8 cellular contexts compared by ENCODE assay signal in genomic region chr1:27598902-27599528, GRCh38. TPM values are rescaled to one million over a fixed set of nuclear protein-coding genes. Genes with fewer than 3 reads are reported as not detected.
DNase-seq lines count a peak whose midpoint lies in the region; ATAC-seq, FAIRE-seq and TF ChIP-seq lines count a peak whose summit lies in the region.

No MANE protein-coding gene starts in this region.

- peaks cover 58% of the 10 kb centered on the region for H4K20me1 ChIP-seq in Karpas-422 (ENCODE audit: insufficient read depth, low read depth, low read length)

- no peak for FAIRE-seq in pancreas (lab: Jason Lieb, UNC)

- DNase-seq in AG04449 (ENCODE audit: low read depth, low spot score) (no peak), Karpas-422 (peak; percentile 47), fibroblast of the conjunctiva (ENCODE audit: low read depth) (peak; percentile 70), pancreas (peak in 4 of 6 donors; percentile 50 to 64 (median 60)), iPS-NIHi11 (ENCODE audit: low spot score) (no peak)
- DNase-seq in activated CD8-positive, alpha-beta memory T cell treated with anti-CD3 and anti-CD28 coated beads, Interleukin-2, amount 50 U/mL, for 4 hours, result peak; percentile 65

- H3K27ac ChIP-seq in Karpas-422 (ENCODE audit: low read length), result no peak overlapping the region
- H3K27ac ChIP-seq in pancreas, result peak overlapping the region in 2 of 4 donors; percentile 39 to 55

- H3K9ac ChIP-seq in Karpas-422 (ENCODE audit: low read length), result no peak overlapping the region

- H3K27me3 ChIP-seq in Karpas-422 (ENCODE audit: low read length), result no peaks in the 10 kb centered on the region
- H3K27me3 ChIP-seq in pancreas, result no peaks in the 10 kb centered on the region

- peak overlapping the region; percentile 43 for H3K4me2 ChIP-seq in Karpas-422 (ENCODE audit: low read depth, low read length, poor library complexity, severe bottlenecking)

- H3K36me3 ChIP-seq in Karpas-422 (ENCODE audit: insufficient read depth, low read length) (no peaks in the 10 kb centered on the region), pancreas (no peaks in the 10 kb centered on the region)

- H3K9me2 ChIP-seq in Karpas-422 (replicated peaks; ENCODE audit: insufficient read depth, low read length), result no peaks in the 10 kb centered on the region

- ATAC-seq in pancreas (peak; percentile 0 to 38 (median 8)), HG03460 (IDR thresholded peaks at IDR 0.05; ENCODE audit: unreplicated experiment) (no peak), GM19328 (IDR thresholded peaks at IDR 0.05; ENCODE audit: unreplicated experiment) (no peak)

- peak overlapping the region; percentile 30 for H3K4me3 ChIP-seq in AG04449 (ENCODE audit: low read depth, low read length)
- no peak overlapping the region for H3K4me3 ChIP-seq in Karpas-422 (ENCODE audit: low read length)
- H3K4me3 ChIP-seq in pancreas, result no peak overlapping the region

- no peak overlapping the region for H2AFZ ChIP-seq in Karpas-422 (ENCODE audit: low read length)

- peaks cover 45% of the 10 kb centered on the region for H3K4me1 ChIP-seq in Karpas-422 (ENCODE audit: low read length)
- H3K4me1 ChIP-seq in pancreas, result peaks cover 6 to 25% (median 18%) of the 10 kb centered on the region in 3 donors

- WGBS in pancreas, 2 donors, result 7 to 10% methylated on average over 6 of the region's 6 CpGs

- TF ChIP-seq CTCF in AG04449 (IDR thresholded peaks at IDR 0.05; ENCODE audit: insufficient read depth, low read length, missing control alignments), result no peak
- TF ChIP-seq CTCF in pancreas (IDR thresholded peaks at IDR 0.05), result no peak

- CTCF ChIA-PET in AG04449 (lab: Yijun Ruan, JAX), result interaction anchor here (0.6 to 20.5 kb wide), 8 partner anchors 9 to 298 kb away, joined by 3 to 689 read pairs (median 4); no protein-coding TSS in a partner anchor

- no peaks in the 10 kb centered on the region for H3K79me2 ChIP-seq in Karpas-422 (ENCODE audit: low read length)

- H3K9me3 ChIP-seq in Karpas-422 (ENCODE audit: low read length) (no peaks in the 10 kb centered on the region), pancreas (no peaks in the 10 kb centered on the region)

- POLR2A ChIA-PET in AG04449 (lab: Yijun Ruan, JAX), result interaction anchor here (0.8 to 1.1 kb wide), 3 partner anchors 31 to 182 kb away, joined by 3 read pairs; partner anchors contain the start of gene WASF2

- intact Hi-C loops in pancreas (cut with DNase I), result no loop called here

RNA-seq across cellular contexts. Expression of gene AHDC1, which starts 4.9 kb away (rescaled TPM):
- 2.1 and 2.2 TPM in 2 replicates for total RNA-seq in Karpas-422 (2014; rRNA removed; shearing (Covaris generic); ENCODE audit: low replicate concordance)
- 10 to 100 TPM; 10.4 to 22.4 (median 13.7) TPM for total RNA-seq in pancreas
- polyA plus RNA-seq in pancreas, result 10 to 100 TPM; 16.3 to 27.5 TPM

RNA-seq across cellular contexts. Expression of gene FGR, which starts 36.0 kb away (rescaled TPM):
- total RNA-seq in Karpas-422 (2014; rRNA removed; shearing (Covaris generic); ENCODE audit: low replicate concordance), result 3.0 and 5.6 TPM in 2 replicates
- total RNA-seq in pancreas, result 1 to 10 TPM in 4 of 6 donors, under 1 TPM in 2; 0.51 to 6.8 (median 2.5) TPM
- polyA plus RNA-seq in pancreas, result 1 to 10 TPM; 3.6 to 5.8 TPM

Comparison
In these comparisons a context has a peak if more than half of its experiments do, and no peak if none do; other contexts are left out.
1. DNase-seq: peak in Karpas-422 (single experiment), activated CD8-positive, alpha-beta memory T cell treated with anti-CD3 and anti-CD28 coated beads, Interleukin-2, amount 50 U/mL, for 4 hours (single experiment), fibroblast of the conjunctiva (single experiment) and pancreas (4 of 6); none in AG04449 (single experiment) and iPS-NIHi11 (single experiment).
2. ATAC-seq: peak in pancreas (4 of 4); none in HG03460 (single experiment) and GM19328 (single experiment).